In the genomic region with DNA sequence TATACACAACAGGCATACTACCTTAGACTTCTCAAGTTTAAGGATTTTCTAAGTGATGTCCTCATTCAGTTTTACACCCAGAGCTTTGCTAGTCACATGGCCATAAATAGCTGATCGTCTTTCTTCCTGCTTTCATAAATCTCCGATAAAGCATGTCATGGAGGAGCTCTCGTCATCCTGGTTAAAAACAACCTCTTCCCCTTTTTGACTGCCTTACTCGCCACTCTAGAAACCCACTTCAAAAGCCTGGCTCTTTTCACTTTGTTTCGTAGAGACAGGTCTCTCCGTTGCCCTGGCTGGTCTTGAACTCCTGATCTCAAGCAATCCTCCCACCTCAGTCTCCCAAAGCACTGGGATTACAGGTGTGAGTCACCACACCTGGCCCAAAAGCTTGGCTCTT, we compare ENCODE assay signal across 11 cellular contexts.
DNase-seq lines count a peak whose midpoint lies in the region; ATAC-seq and TF ChIP-seq lines count a peak whose summit lies in the region.
"Had no signal": no experiment of that assay in that cellular context is flagged by ENCODE, and none has a peak within 500 bp of the region (broad histone marks: within the 10 kb centered on the region; RNA-seq: fewer than 3 reads in every experiment).

No MANE protein-coding gene starts in this region.

- H3K27ac Mint-ChIP-seq in activated naive CD4-positive, alpha-beta T cell treated with anti-CD3 and anti-CD28 coated beads for 36 hours: peak overlapping the region; percentile 68
- peak overlapping the region; percentile 92 for H3K27ac Mint-ChIP-seq in dendritic cell treated with granulocyte-macrophage colony-stimulating factor and Interleukin-4, amounts not matched to agents 40 ng/mL and 50 ng/mL, for 4 days
- H3K27ac Mint-ChIP-seq: progenitor cell of endocrine pancreas had no signal

- peak overlapping the region; percentile 40 for H3K4me3 Mint-ChIP-seq in activated naive CD4-positive, alpha-beta T cell treated with anti-CD3 and anti-CD28 coated beads for 36 hours
- no peak overlapping the region for H3K4me3 Mint-ChIP-seq in dendritic cell treated with granulocyte-macrophage colony-stimulating factor and Interleukin-4, amounts not matched to agents 40 ng/mL and 50 ng/mL, for 4 days

- H3K27ac ChIP-seq in tibial nerve: peak overlapping the region in 3 of 4 donors; percentile 5 to 38 (median 32)

- no peak for TF ChIP-seq CTCF in tibial nerve (IDR thresholded peaks at IDR 0.05)

- H3K36me3 ChIP-seq in tibial nerve (peaks cover 0 to 8% (median 0%) of the 10 kb centered on the region in 3 donors), HAP-1 (replicated peaks) (no peaks in the 10 kb centered on the region)

- H3K4me1 ChIP-seq in tibial nerve (peaks cover 0 to 55% (median 27%) of the 10 kb centered on the region in 4 donors), HAP-1 (peaks cover 9% of the 10 kb centered on the region)

- H3K4me3 ChIP-seq in tibial nerve (no peak overlapping the region), HAP-1 (no peak overlapping the region)

- H3K9me3 ChIP-seq in tibial nerve (no peaks in the 10 kb centered on the region), HAP-1 (no peaks in the 10 kb centered on the region)

- H3K9me3 Mint-ChIP-seq in activated naive CD4-positive, alpha-beta T cell treated with anti-CD3 and anti-CD28 coated beads for 36 hours: no peaks in the 10 kb centered on the region
- H3K9me3 Mint-ChIP-seq in dendritic cell treated with granulocyte-macrophage colony-stimulating factor and Interleukin-4, amounts not matched to agents 40 ng/mL and 50 ng/mL, for 4 days: no peaks in the 10 kb centered on the region

- 61 to 68% methylated on average over 6 of the region's 6 CpGs for WGBS in tibial nerve, 2 donors

- in situ Hi-C loops in HAP-1 (cut with MboI; ENCODE audit: low sequenced_read_pairs): no loop called here

- no peaks in the 10 kb centered on the region for H3K27me3 Mint-ChIP-seq in activated naive CD4-positive, alpha-beta T cell treated with anti-CD3 and anti-CD28 coated beads for 36 hours (ENCODE audit: low read depth)
- H3K27me3 Mint-ChIP-seq in dendritic cell treated with granulocyte-macrophage colony-stimulating factor and Interleukin-4, amounts not matched to agents 40 ng/mL and 50 ng/mL, for 4 days: no peaks in the 10 kb centered on the region
- H3K27me3 Mint-ChIP-seq: progenitor cell of endocrine pancreas had no signal

- no peaks in the 10 kb centered on the region for H3K27me3 ChIP-seq in tibial nerve
- no peaks in the 10 kb centered on the region for H3K27me3 ChIP-seq in HAP-1 (ENCODE audit: low read depth)

- H3K4me1 Mint-ChIP-seq in activated naive CD4-positive, alpha-beta T cell treated with anti-CD3 and anti-CD28 coated beads for 36 hours (ENCODE audit: low read depth): peaks cover 51% of the 10 kb centered on the region
- H3K4me1 Mint-ChIP-seq in dendritic cell treated with granulocyte-macrophage colony-stimulating factor and Interleukin-4, amounts not matched to agents 40 ng/mL and 50 ng/mL, for 4 days (ENCODE audit: low read depth): peaks cover 50% of the 10 kb centered on the region

- peak; percentile 34 for DNase-seq in activated naive CD4-positive, alpha-beta T cell treated with anti-CD3 and anti-CD28 coated beads for 36 hours
- no peak for DNase-seq in activated naive CD4-positive, alpha-beta T cell (lab: John Stamatoyannopoulos, UW)
- DNase-seq in RPMI8226 (peak; percentile 56), tibial nerve (ENCODE audit: low spot score in 2 of 2) (no peak), HAP-1 (ENCODE audit: low spot score in 2 of 2) (no peak), NCI-H774 (lab: John Stamatoyannopoulos, UW) (no peak)
- DNase-seq: hypothalamus, NCI-H510A treated with DMSO at 0.1 percent for 48 hours had no signal

- intact Hi-C loops in activated naive CD4-positive, alpha-beta T cell treated with anti-CD3 and anti-CD28 coated beads for 36 hours (cut with micrococcal nuclease): no loop called here
- intact Hi-C loops in dendritic cell treated with granulocyte-macrophage colony-stimulating factor and Interleukin-4, amounts not matched to agents 40 ng/mL and 50 ng/mL, for 4 days (cut with micrococcal nuclease): loop anchor here (10.0 kb wide), 2 partner anchors 49 to 61 kb away; no protein-coding TSS in a partner anchor

- no peak for TF ChIP-seq POLR2A in tibial nerve (IDR thresholded peaks at IDR 0.05)

- peaks cover 3% of the 10 kb centered on the region for H3K36me3 Mint-ChIP-seq in activated naive CD4-positive, alpha-beta T cell treated with anti-CD3 and anti-CD28 coated beads for 36 hours (ENCODE audit: low read depth)
- H3K36me3 Mint-ChIP-seq in dendritic cell treated with granulocyte-macrophage colony-stimulating factor and Interleukin-4, amounts not matched to agents 40 ng/mL and 50 ng/mL, for 4 days (ENCODE audit: low read depth): peaks cover 12% of the 10 kb centered on the region

- peak in 1 of 2 donors; percentile 47 for TF ChIP-seq EP300 in tibial nerve (IDR thresholded peaks at IDR 0.05)

- no peak for ATAC-seq in GM18909 (IDR thresholded peaks at IDR 0.05; ENCODE audit: poor library complexity, unreplicated experiment)

- CTCF ChIA-PET in activated naive CD4-positive, alpha-beta T cell treated with anti-CD3 and anti-CD28 coated beads for 36 hours (lab: Charles Lee): no interaction called here

Comparison
In these comparisons a context has a peak if more than half of its experiments do, and no peak if none do; other contexts are left out.
1. DNase-seq: peak in activated naive CD4-positive, alpha-beta T cell treated with anti-CD3 and anti-CD28 coated beads for 36 hours (single experiment) and RPMI8226 (single experiment); none in activated naive CD4-positive, alpha-beta T cell (0 of 4), tibial nerve (0 of 2), HAP-1 (0 of 2) and NCI-H774 (single experiment).